Comparison of ENCODE assay signal across 18 cellular contexts in genomic region chr17:17518951-17519350, GRCh38. TPM values are rescaled to one million over a fixed set of nuclear protein-coding genes. Genes with fewer than 3 reads are reported as not detected.
"Had no signal": no experiment of that assay in that cellular context is flagged by ENCODE, and none has a peak within 500 bp of the region (broad histone marks: within the 10 kb centered on the region; RNA-seq: fewer than 3 reads in every experiment).

No MANE protein-coding gene starts in this region.

- DNase-seq: KBM-7, MV-4-11, NCI-H1048, NCI-H1105, NCI-H1436 treated with DMSO at 0.1 percent for 48 hours, NCI-H1694, NCI-H187 treated with DMSO at 0.1 percent for 48 hours, NCI-H2029 treated with DMSO at 0.1 percent for 48 hours, NCI-H2107, NCI-H2227 treated with DMSO at 0.1 percent for 48 hours, NCI-H510A, NCI-H524 treated with DMSO at 0.1 percent for 48 hours, NCI-H774, SIG-M5 had no signal

- H3K36me3 ChIP-seq: SJSA1 had no signal

- H3K27ac ChIP-seq: RWPE1, SJSA1, SK-N-MC had no signal

- H3K27me3 ChIP-seq: SJSA1 had no signal

- H3K9me3 ChIP-seq: SJSA1 had no signal

- H3K4me3 ChIP-seq: SJSA1, SK-N-MC had no signal

RNA-seq across cellular contexts. Expression of gene RASD1, which starts 22.8 kb away (rescaled TPM):
- total RNA-seq: LHCN-M2 had no signal
